In the genomic region with DNA sequence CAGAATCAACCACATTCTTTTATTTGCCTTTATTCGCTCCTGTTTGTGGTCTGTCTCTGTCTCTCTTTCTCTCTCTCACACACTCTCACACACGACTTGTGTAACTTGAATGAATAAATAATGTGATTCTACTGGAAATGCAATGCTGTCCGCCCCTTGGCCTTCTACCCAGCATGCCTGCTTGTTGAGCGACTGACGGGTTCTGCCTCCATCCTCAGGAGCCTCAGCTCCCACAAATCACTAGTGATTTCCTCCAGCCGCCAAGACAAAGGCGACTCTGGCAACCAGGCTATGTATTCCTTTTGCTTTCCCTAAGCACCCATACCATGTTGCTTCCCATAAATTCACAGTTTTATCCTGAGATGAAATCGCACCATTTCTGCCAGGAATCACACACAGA, we compare ENCODE assay signal across 28 cellular contexts.
DNase-seq lines count a peak whose midpoint lies in the region; ATAC-seq, FAIRE-seq and TF ChIP-seq lines count a peak whose summit lies in the region.
"Had no signal": no experiment of that assay in that cellular context is flagged by ENCODE, and none has a peak within 500 bp of the region (broad histone marks: within the 10 kb centered on the region; RNA-seq: fewer than 3 reads in every experiment).

No MANE protein-coding gene starts in this region.

- peaks cover 4% of the 10 kb centered on the region; the same call in 1 of the 2 replicates for H3K79me2 ChIP-seq in H9 (ENCODE audit: insufficient read depth, low read length)
- H3K79me2 ChIP-seq in astrocyte (ENCODE audit: insufficient read depth, low read length) = peaks cover 3% of the 10 kb centered on the region

- peaks cover 0 to 9% (median 6%) of the 10 kb centered on the region in 3 experiments; a peak in 5 of 7 replicates for H3K36me3 Mint-ChIP-seq in H9 (ENCODE audit: insufficient read depth in 1 of 3, low read depth in 3 of 3)
- no peaks in the 10 kb centered on the region for H3K36me3 Mint-ChIP-seq in astrocyte (ENCODE audit: low read depth, unreplicated experiment)
- no peaks in the 10 kb centered on the region for H3K36me3 Mint-ChIP-seq in glutamatergic neuron (ENCODE audit: unreplicated experiment)
- no peaks in the 10 kb centered on the region for H3K36me3 Mint-ChIP-seq in stimulated activated memory B cell treated with anti-CD40 and anti-IgM and Interleukin-4, amounts not matched to agents 10 μg/mL and 1 μg/mL and 100 μg/mL, for 72 hours
- H3K36me3 Mint-ChIP-seq in activated CD8-positive, alpha-beta T cell treated with anti-CD3 and anti-CD28 coated beads for 36 hours (ENCODE audit: low read depth) = no peaks in the 10 kb centered on the region
- H3K36me3 Mint-ChIP-seq: activated naive CD8-positive, alpha-beta T cell treated with anti-CD3 and anti-CD28 coated beads for 36 hours had no signal

- H3K56ac ChIP-seq in H9 (ENCODE audit: insufficient read length, low read depth, low read length) = no peak overlapping the region

- H3T11ph ChIP-seq in H9 (ENCODE audit: low read length) = no peak overlapping the region

- no peaks in the 10 kb centered on the region for H3K79me1 ChIP-seq in H9 (ENCODE audit: insufficient read depth, low read depth, low read length, poor library complexity, severe bottlenecking)

- H2BK120ac ChIP-seq in H9 (ENCODE audit: low read depth, low read length, poor library complexity, severe bottlenecking) = no peak overlapping the region

- H3K4ac ChIP-seq in H9 (ENCODE audit: low read depth, low read length) = no peak overlapping the region

- H3K9ac ChIP-seq in H9 (ENCODE audit: extremely low read depth, insufficient read length, low read length) (no peak overlapping the region), astrocyte (ENCODE audit: low read length) (peak overlapping the region; percentile 26)
- H3K9ac ChIP-seq: BLaER1 treated with 17β-estradiol and CSF1 and Interleukin-3, amounts not matched to agents 10 nM and 100 nM had no signal

- H3K9me3 ChIP-seq in H9 (ENCODE audit: control insufficient read depth, low read depth, low read length) (no peaks in the 10 kb centered on the region), astrocyte (ENCODE audit: insufficient read depth, low read depth, low read length) (no peaks in the 10 kb centered on the region), Peyer's patch (no peaks in the 10 kb centered on the region)

- FAIRE-seq in astrocyte (lab: Jason Lieb, UNC) = no peak

- no peak overlapping the region for H4K8ac ChIP-seq in H9 (replicated peaks; ENCODE audit: insufficient read length, low read depth, low read length)

- H3K4me1 Mint-ChIP-seq in H9 = peaks cover 18 to 23% of the 10 kb centered on the region in 2 experiments
- peaks cover 30% of the 10 kb centered on the region for H3K4me1 Mint-ChIP-seq in astrocyte (ENCODE audit: low read depth, unreplicated experiment)
- peaks cover 2% of the 10 kb centered on the region for H3K4me1 Mint-ChIP-seq in glutamatergic neuron (ENCODE audit: low read depth, unreplicated experiment)
- no peaks in the 10 kb centered on the region for H3K4me1 Mint-ChIP-seq in stimulated activated memory B cell treated with anti-CD40 and anti-IgM and Interleukin-4, amounts not matched to agents 10 μg/mL and 1 μg/mL and 100 μg/mL, for 72 hours
- H3K4me1 Mint-ChIP-seq in activated CD8-positive, alpha-beta T cell treated with anti-CD3 and anti-CD28 coated beads for 36 hours (ENCODE audit: low read depth) = no peaks in the 10 kb centered on the region
- H3K4me1 Mint-ChIP-seq: activated CD4-positive, alpha-beta T cell treated with anti-CD3 and anti-CD28 coated beads for 36 hours; activated naive CD8-positive, alpha-beta T cell treated with anti-CD3 and anti-CD28 coated beads for 36 hours had no signal

- intact Hi-C loops in sciatic nerve (cut with DNase I) = no loop called here
- intact Hi-C loops in activated CD8-positive, alpha-beta T cell treated with anti-CD3 and anti-CD28 coated beads for 36 hours (cut with micrococcal nuclease) = no loop called here

- H3K4me3 ChIP-seq in astrocyte (ENCODE audit: insufficient read depth, low read depth, low read length) (no peak overlapping the region), Peyer's patch (no peak overlapping the region)
- H3K4me3 ChIP-seq: BLaER1 treated with 17β-estradiol and CSF1 and Interleukin-3, amounts not matched to agents 10 nM and 100 nM; heart left ventricle had no signal

- H4K20me1 ChIP-seq in H9 (ENCODE audit: control insufficient read depth, insufficient read depth, insufficient read length) = no peaks in the 10 kb centered on the region
- H4K20me1 ChIP-seq in astrocyte (ENCODE audit: insufficient read depth, low read length) = no peaks in the 10 kb centered on the region
- H4K20me1 ChIP-seq: BLaER1 treated with 17β-estradiol and CSF1 and Interleukin-3, amounts not matched to agents 10 nM and 100 nM had no signal

- no peak overlapping the region for H2BK5ac ChIP-seq in H9 (ENCODE audit: insufficient read length, low read length)

- H2BK15ac ChIP-seq in H9 (ENCODE audit: low read depth, low read length) = no peak overlapping the region

- no peak for TF ChIP-seq CTCF in H9 (conservative IDR thresholded peaks at IDR 0.05)
- TF ChIP-seq CTCF in astrocyte (IDR thresholded peaks at IDR 0.05; ENCODE audit: insufficient read depth, low read depth, low read length) = no peak
- TF ChIP-seq CTCF in glutamatergic neuron (IDR thresholded peaks at IDR 0.05; ENCODE audit: partially characterized antibody, unreplicated experiment) = no peak
- no peak for TF ChIP-seq CTCF in Peyer's patch (IDR thresholded peaks at IDR 0.05)
- TF ChIP-seq CTCF in activated CD8-positive, alpha-beta T cell treated with anti-CD3 and anti-CD28 coated beads for 36 hours (IDR thresholded peaks at IDR 0.05) = no peak

- H3K9me3 Mint-ChIP-seq in H9 (peaks cover 0 to 4% of the 10 kb centered on the region in 2 experiments; a peak in 3 of 5 replicates), astrocyte (ENCODE audit: unreplicated experiment) (peaks cover 4% of the 10 kb centered on the region), glutamatergic neuron (ENCODE audit: unreplicated experiment) (peaks cover 2% of the 10 kb centered on the region)
- H3K9me3 Mint-ChIP-seq in stimulated activated memory B cell treated with anti-CD40 and anti-IgM and Interleukin-4, amounts not matched to agents 10 μg/mL and 1 μg/mL and 100 μg/mL, for 72 hours = peaks cover 7% of the 10 kb centered on the region
- H3K9me3 Mint-ChIP-seq in activated CD8-positive, alpha-beta T cell treated with anti-CD3 and anti-CD28 coated beads for 36 hours = peaks cover 2% of the 10 kb centered on the region

- no peaks in the 10 kb centered on the region for H3K27me3 Mint-ChIP-seq in H9 (ENCODE audit: low read depth)
- no peaks in the 10 kb centered on the region for H3K27me3 Mint-ChIP-seq in astrocyte (ENCODE audit: low read depth, unreplicated experiment)
- no peaks in the 10 kb centered on the region for H3K27me3 Mint-ChIP-seq in glutamatergic neuron (ENCODE audit: unreplicated experiment)
- no peaks in the 10 kb centered on the region for H3K27me3 Mint-ChIP-seq in stimulated activated memory B cell treated with anti-CD40 and anti-IgM and Interleukin-4, amounts not matched to agents 10 μg/mL and 1 μg/mL and 100 μg/mL, for 72 hours
- no peaks in the 10 kb centered on the region for H3K27me3 Mint-ChIP-seq in activated CD8-positive, alpha-beta T cell treated with anti-CD3 and anti-CD28 coated beads for 36 hours
- H3K27me3 Mint-ChIP-seq: activated CD4-positive, alpha-beta T cell treated with anti-CD3 and anti-CD28 coated beads for 36 hours; activated naive CD8-positive, alpha-beta T cell treated with anti-CD3 and anti-CD28 coated beads for 36 hours had no signal

- H3K27ac Mint-ChIP-seq in H9 (peak overlapping the region; percentile 13 to 83 (median 30); a peak in 4 of 7 replicates), astrocyte (ENCODE audit: unreplicated experiment) (peak overlapping the region; percentile 76), glutamatergic neuron (ENCODE audit: unreplicated experiment) (peak overlapping the region; percentile 52)
- H3K27ac Mint-ChIP-seq in stimulated activated memory B cell treated with anti-CD40 and anti-IgM and Interleukin-4, amounts not matched to agents 10 μg/mL and 1 μg/mL and 100 μg/mL, for 72 hours = no peak overlapping the region
- H3K27ac Mint-ChIP-seq in activated CD8-positive, alpha-beta T cell treated with anti-CD3 and anti-CD28 coated beads for 36 hours = no peak overlapping the region
- H3K27ac Mint-ChIP-seq: activated CD4-positive, alpha-beta T cell treated with anti-CD3 and anti-CD28 coated beads for 36 hours; activated naive CD8-positive, alpha-beta T cell treated with anti-CD3 and anti-CD28 coated beads for 36 hours had no signal

- no peaks in the 10 kb centered on the region for H3K27me3 ChIP-seq in H9 (ENCODE audit: insufficient read depth, low read length)
- H3K27me3 ChIP-seq in astrocyte (ENCODE audit: insufficient read depth, low read length) = no peaks in the 10 kb centered on the region
- no peaks in the 10 kb centered on the region for H3K27me3 ChIP-seq in Peyer's patch
- H3K27me3 ChIP-seq: BLaER1 treated with 17β-estradiol and CSF1 and Interleukin-3, amounts not matched to agents 10 nM and 100 nM; brain microvascular endothelial cell; heart left ventricle had no signal

- peak; percentile 26 for ATAC-seq in sciatic nerve
- no peak for ATAC-seq in stimulated activated memory B cell treated with anti-CD40 and anti-IgM and Interleukin-4, amounts not matched to agents 10 μg/mL and 1 μg/mL and 100 μg/mL, for 72 hours
- no peak for ATAC-seq in activated CD8-positive, alpha-beta T cell treated with anti-CD3 and anti-CD28 coated beads for 36 hours
- ATAC-seq: activated CD4-positive, alpha-beta T cell treated with anti-CD3 and anti-CD28 coated beads for 36 hours; stimulated activated naive CD8-positive, alpha-beta T cell treated with anti-CD3 and anti-CD28 coated beads, Interleukin-15, Interleukin-2, amounts not matched to agents 100 U/mL and 50 U/mL, for 24 hours had no signal

- TF ChIP-seq POLR2A in Peyer's patch (IDR thresholded peaks at IDR 0.05) = no peak

- H3K27ac ChIP-seq in H9 (ENCODE audit: insufficient read length, low read depth, low read length) = no peak overlapping the region
- H3K27ac ChIP-seq in astrocyte (ENCODE audit: low read depth, low read length) = no peak overlapping the region
- no peak overlapping the region for H3K27ac ChIP-seq in Peyer's patch
- H3K27ac ChIP-seq: BLaER1 treated with 17β-estradiol and CSF1 and Interleukin-3, amounts not matched to agents 10 nM and 100 nM had no signal

- no peaks in the 10 kb centered on the region for H3K23me2 ChIP-seq in H9 (ENCODE audit: insufficient read length, low read depth, low read length, poor library complexity, severe bottlenecking)

- H3K23ac ChIP-seq in H9 (ENCODE audit: insufficient read length, low read depth, low read length) = no peak overlapping the region

- DNase-seq in H9 (no peak), astrocyte (ENCODE audit: low read depth) (no peak), glutamatergic neuron (no peak), sciatic nerve (ENCODE audit: low spot score) (no peak), Peyer's patch (no peak), MV-4-11 (lab: John Stamatoyannopoulos, UW) (no peak)
- DNase-seq in activated CD8-positive, alpha-beta T cell treated with anti-CD3 and anti-CD28 coated beads for 36 hours = no peak
- DNase-seq: ACHN; activated CD4-positive, alpha-beta T cell treated with anti-CD3 and anti-CD28 coated beads for 36 hours; activated CD8-positive, alpha-beta memory T cell treated with anti-CD3 and anti-CD28 coated beads for 24 hours; activated effector memory CD4-positive, alpha-beta T cell treated with anti-CD3 and anti-CD28 coated beads, Interleukin-2, amount 50 U/mL, for 16 hours; activated naive CD8-positive, alpha-beta T cell treated with anti-CD3 and anti-CD28 coated beads for 36 hours; activated T-cell treated with anti-CD3 and anti-CD28 coated beads, Interleukin-2, amount 50 U/mL, for 1 hour; brain microvascular endothelial cell; COR-L47; DMS79; foreskin fibroblast; GF-D8; H7; heart left ventricle; NCI-H1105 treated with DMSO at 0.1 percent for 48 hours; NCI-H1930; NCI-H69; RPMI8226; stimulated activated naive CD8-positive, alpha-beta T cell treated with anti-CD3 and anti-CD28 coated beads, Interleukin-15, Interleukin-2, amounts not matched to agents 100 U/mL and 50 U/mL, for 24 hours; trophoblast cell had no signal

- H4K5ac ChIP-seq in H9 (ENCODE audit: insufficient read length, low read depth, low read length) = no peak overlapping the region

- H2BK12ac ChIP-seq in H9 (ENCODE audit: insufficient read length, low read depth, low read length) = no peak overlapping the region

- WGBS in H9 (ENCODE audit: extremely low coverage, insufficient read length, low lambda C conversion rate) = no CpG with 5 or more reads among the region's 8 CpGs

- H3K4me1 ChIP-seq in H9 (ENCODE audit: insufficient read depth, low read length) (no peaks in the 10 kb centered on the region), astrocyte (ENCODE audit: insufficient read depth, low read length) (peaks cover 24% of the 10 kb centered on the region), Peyer's patch (no peaks in the 10 kb centered on the region)

- no peak overlapping the region for H2BK20ac ChIP-seq in H9 (ENCODE audit: low read depth, low read length, poor library complexity, severe bottlenecking)

- POLR2A ChIA-PET in activated CD8-positive, alpha-beta T cell treated with anti-CD3 and anti-CD28 coated beads for 36 hours (lab: Charles Lee) = no interaction called here

- no peak overlapping the region for H4K91ac ChIP-seq in H9 (ENCODE audit: insufficient read length, low read depth, low read length)

- H3K36me3 ChIP-seq in astrocyte (ENCODE audit: insufficient read depth, low read length) (no peaks in the 10 kb centered on the region), Peyer's patch (no peaks in the 10 kb centered on the region)
- H3K36me3 ChIP-seq: BLaER1 treated with 17β-estradiol and CSF1 and Interleukin-3, amounts not matched to agents 10 nM and 100 nM; brain microvascular endothelial cell; heart left ventricle had no signal

- no peak overlapping the region for H3K4me2 ChIP-seq in H9 (ENCODE audit: insufficient read depth, insufficient read length, low read length)
- H3K4me2 ChIP-seq in astrocyte (ENCODE audit: low read length) = peak overlapping the region; percentile 11
- H3K4me2 ChIP-seq: BLaER1 treated with 17β-estradiol and CSF1 and Interleukin-3, amounts not matched to agents 10 nM and 100 nM had no signal

- H3K14ac ChIP-seq in H9 (ENCODE audit: insufficient read depth, low read length) = no peak overlapping the region

- no peak overlapping the region for H2AK5ac ChIP-seq in H9 (ENCODE audit: insufficient read length, low read length)

- H3K4me3 Mint-ChIP-seq in H9 = no peak overlapping the region; a peak in 1 of 5 replicates
- no peak overlapping the region for H3K4me3 Mint-ChIP-seq in astrocyte (ENCODE audit: unreplicated experiment)
- no peak overlapping the region for H3K4me3 Mint-ChIP-seq in glutamatergic neuron (ENCODE audit: unreplicated experiment)
- no peak overlapping the region for H3K4me3 Mint-ChIP-seq in stimulated activated memory B cell treated with anti-CD40 and anti-IgM and Interleukin-4, amounts not matched to agents 10 μg/mL and 1 μg/mL and 100 μg/mL, for 72 hours
- no peak overlapping the region for H3K4me3 Mint-ChIP-seq in activated CD8-positive, alpha-beta T cell treated with anti-CD3 and anti-CD28 coated beads for 36 hours
- H3K4me3 Mint-ChIP-seq: activated CD4-positive, alpha-beta T cell treated with anti-CD3 and anti-CD28 coated beads for 36 hours; activated naive CD8-positive, alpha-beta T cell treated with anti-CD3 and anti-CD28 coated beads for 36 hours had no signal

- no peak overlapping the region for H3K18ac ChIP-seq in H9 (ENCODE audit: insufficient read length, low read depth, low read length)

- CTCF ChIA-PET in activated CD8-positive, alpha-beta T cell treated with anti-CD3 and anti-CD28 coated beads for 36 hours (lab: Charles Lee) = no interaction called here

- H2AFZ ChIP-seq in H9 (ENCODE audit: low read length) (no peak overlapping the region), astrocyte (ENCODE audit: low read depth, low read length) (peak overlapping the region; percentile 8)

Comparison
In these comparisons a context has a peak if more than half of its experiments do, and no peak if none do; other contexts are left out.
1. H3K27ac Mint-ChIP-seq: peak in H9 (3 of 3), astrocyte (single experiment) and glutamatergic neuron (single experiment); none in stimulated activated memory B cell treated with anti-CD40 and anti-IgM and Interleukin-4, amounts not matched to agents 10 μg/mL and 1 μg/mL and 100 μg/mL, for 72 hours (single experiment) and activated CD8-positive, alpha-beta T cell treated with anti-CD3 and anti-CD28 coated beads for 36 hours (single experiment).